Comparison of ENCODE assay signal across 8 cellular contexts in the genomic region with DNA sequence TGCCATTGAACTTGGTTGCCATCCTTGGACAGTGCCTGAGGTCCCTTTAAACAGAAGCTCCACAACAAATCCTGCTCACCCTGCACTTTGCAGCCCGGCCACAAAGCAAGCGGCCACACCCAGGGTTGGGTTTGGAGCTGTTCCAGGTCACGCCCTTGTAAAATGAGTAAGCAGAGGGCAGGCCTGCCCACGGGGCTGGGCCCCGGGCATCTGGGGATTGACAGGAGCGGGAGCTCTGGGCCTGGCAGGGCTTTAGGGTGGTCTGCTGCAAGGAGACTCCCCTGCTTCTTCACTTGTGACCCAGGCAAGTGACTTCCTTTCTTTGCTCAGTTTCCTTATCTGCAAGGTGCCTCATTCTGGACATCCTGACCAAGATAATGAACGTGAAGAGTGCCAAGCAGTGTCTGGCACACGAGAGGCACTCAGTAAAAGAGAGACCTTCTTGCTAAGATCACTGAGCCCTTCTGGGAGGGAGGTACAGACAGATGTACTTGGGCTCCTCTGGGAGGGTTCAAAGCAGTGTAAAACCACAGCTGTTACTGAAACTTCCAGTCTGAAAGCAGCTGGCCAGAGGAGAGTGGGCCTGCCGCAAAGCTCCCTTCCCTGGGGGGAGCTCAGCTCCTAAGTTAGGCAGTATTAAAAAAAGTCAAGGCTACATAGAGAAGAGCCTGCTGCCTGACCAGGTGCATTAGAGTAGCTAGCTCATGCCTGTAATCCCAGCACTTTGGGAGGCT. TPM values are rescaled to one million over a fixed set of nuclear protein-coding genes. Genes with fewer than 3 reads are reported as not detected.
DNase-seq lines count a peak whose midpoint lies in the region; ATAC-seq and TF ChIP-seq lines count a peak whose summit lies in the region.

No MANE protein-coding gene starts in this region.

- H3F3A ChIP-seq in GM23248 (ENCODE audit: insufficient read depth): peaks cover 19% of the 10 kb centered on the region

- intact Hi-C loops in ascending aorta (cut with DNase I): no loop called here
- intact Hi-C loops in left colon (cut with DNase I, micrococcal nuclease): no loop called here

- peak; percentile 96 for DNase-seq in Daoy (ENCODE audit: low read depth)
- peak; percentile 89 for DNase-seq in GM23248
- peak; percentile 91 for DNase-seq in NCI-H128 (lab: John Stamatoyannopoulos, UW; ENCODE audit: unreplicated experiment)
- DNase-seq in T-helper 2 cell: peak; percentile 38 to 87 (median 70)
- peak; percentile 39 to 83 for DNase-seq in ascending aorta (ENCODE audit: low spot score in 2 of 2)
- DNase-seq in left colon: peak; percentile 96
- peak; percentile 54 for DNase-seq in stimulated activated CD8-positive, alpha-beta memory T cell treated with anti-CD3 and anti-CD28 coated beads, Interleukin-12 subunit alpha, Interleukin-12 subunit beta, amount 100 ng/mL, for 4 hours (ENCODE audit: low read depth)
- DNase-seq in OCI-M2 (lab: John Stamatoyannopoulos, UW; ENCODE audit: unreplicated experiment): no peak

- no peaks in the 10 kb centered on the region for H3K9me3 ChIP-seq in GM23248 (ENCODE audit: low read depth)
- no peaks in the 10 kb centered on the region for H3K9me3 ChIP-seq in ascending aorta

- H3K27ac ChIP-seq in GM23248 (no peak overlapping the region), ascending aorta (no peak overlapping the region)

- H3K36me3 ChIP-seq in GM23248 (ENCODE audit: low read depth) (no peaks in the 10 kb centered on the region), ascending aorta (no peaks in the 10 kb centered on the region)

- no peak for TF ChIP-seq CTCF in ascending aorta (IDR thresholded peaks at IDR 0.05)

- H3K9ac ChIP-seq in GM23248: no peak overlapping the region

- H4K20me1 ChIP-seq in GM23248 (ENCODE audit: insufficient read depth): no peaks in the 10 kb centered on the region

- H3K79me2 ChIP-seq in GM23248 (ENCODE audit: insufficient read depth): no peaks in the 10 kb centered on the region

- H3K4me1 ChIP-seq in GM23248 (ENCODE audit: insufficient read depth) (0 out of 2 replicates have a peak, but pooled peaks cover 3% of the 10 kb centered on the region), ascending aorta (peaks cover 8 to 14% of the 10 kb centered on the region in 2 donors)

- peak overlapping the region; percentile 30 for H3K4me2 ChIP-seq in GM23248 (ENCODE audit: unreplicated experiment)

- no peaks in the 10 kb centered on the region for H3K27me3 ChIP-seq in GM23248 (replicated peaks; ENCODE audit: insufficient read depth)
- H3K27me3 ChIP-seq in ascending aorta: no peaks in the 10 kb centered on the region

- no peaks in the 10 kb centered on the region for H3K9me2 ChIP-seq in GM23248 (ENCODE audit: insufficient read depth)

- in situ Hi-C loops in GM23248 (cut with MboI): no loop called here

- H3K4me3 ChIP-seq in GM23248 (no peak overlapping the region), ascending aorta (no peak overlapping the region)

- WGBS in GM23248 (ENCODE audit: low coverage in 1 of 2, low lambda C conversion rate in 2 of 2, missing lambda C conversion rate in 2 of 2), 2 experiments: 13 to 17% methylated on average over 9 of the region's 9 CpGs

- ATAC-seq in left colon: peak; percentile 54

- peak overlapping the region; percentile 53 for H2AFZ ChIP-seq in GM23248

RNA-seq across cellular contexts. Expression of gene E2F2, which starts 2.6 kb away (rescaled TPM):
- total RNA-seq in Daoy (2014; rRNA removed; shearing (Covaris generic)): 9.9 and 37.1 TPM in 2 replicates
- total RNA-seq in GM23248 (2014; rRNA removed; shearing (Covaris generic)): 1.1 and 1.2 TPM in 2 replicates
- polyA plus RNA-seq in GM23248 (2016; fragmentation: Nextera tagmentation; extraction: Ambion mirVana): 0.20 and 0.51 TPM in 2 replicates
- total RNA-seq in ascending aorta: not detected
- 10 to 100 TPM; 10.9 to 12.1 TPM for total RNA-seq in left colon

RNA-seq across cellular contexts. Expression of gene ID3, which starts 30.9 kb away (rescaled TPM):
- total RNA-seq in Daoy (2014; rRNA removed; shearing (Covaris generic)): 372 and 550 TPM in 2 replicates
- total RNA-seq in GM23248 (2014; rRNA removed; shearing (Covaris generic)): 332 and 376 TPM in 2 replicates
- polyA plus RNA-seq in GM23248 (2016; fragmentation: Nextera tagmentation; extraction: Ambion mirVana): 680 and 684 TPM in 2 replicates
- total RNA-seq in ascending aorta: 1,094 TPM
- total RNA-seq in left colon: 100 to 1,000 TPM; 131 to 223 TPM

RNA-seq across cellular contexts. Expression of gene ASAP3, which starts 44.4 kb away (rescaled TPM):
- total RNA-seq in Daoy (2014; rRNA removed; shearing (Covaris generic)): 5.7 and 9.1 TPM in 2 replicates
- 27.3 and 37.1 TPM in 2 replicates for total RNA-seq in GM23248 (2014; rRNA removed; shearing (Covaris generic))
- polyA plus RNA-seq in GM23248 (2016; fragmentation: Nextera tagmentation; extraction: Ambion mirVana): 13.9 and 14.1 TPM in 2 replicates
- 125 TPM for total RNA-seq in ascending aorta
- 10 to 100 TPM; 33.9 to 47.1 TPM for total RNA-seq in left colon
